27 cellular contexts compared by ENCODE assay signal in genomic region chr6:140670013-140670412, GRCh38.
DNase-seq lines count a peak whose midpoint lies in the region; ATAC-seq, FAIRE-seq and TF ChIP-seq lines count a peak whose summit lies in the region.
"Had no signal": no experiment of that assay in that cellular context is flagged by ENCODE, and none has a peak within 500 bp of the region (broad histone marks: within the 10 kb centered on the region; RNA-seq: fewer than 3 reads in every experiment).

No MANE protein-coding gene starts in this region.

- H3K36me3 Mint-ChIP-seq in GM23338 (ENCODE audit: low read depth) (0 out of 3 replicates have a peak, but pooled peaks cover 2% of the 10 kb centered on the region), T-helper 17 cell (ENCODE audit: low read depth) (peaks cover 3% of the 10 kb centered on the region)
- H3K36me3 Mint-ChIP-seq: activated naive CD8-positive, alpha-beta T cell; stimulated activated effector memory CD8-positive, alpha-beta T cell treated with anti-CD3 and anti-CD28 coated beads, Interleukin-12 subunit alpha, Interleukin-12 subunit beta, amount 100 ng/mL, for 72 hours; WTC11 had no signal

- dilution Hi-C loops in endothelial cell of umbilical vein (cut with MboI; ENCODE audit: extremely low pct_ligation_motif_present, low sequenced_read_pairs), result no loop called here

- TF ChIP-seq CTCF in D721Med (IDR thresholded peaks at IDR 0.05; ENCODE audit: insufficient read depth, missing control alignments), result no peak
- TF ChIP-seq CTCF in endothelial cell of umbilical vein (IDR thresholded peaks at IDR 0.05; ENCODE audit: extremely low read depth in 1 of 2, insufficient read depth in 1 of 2, low read depth in 1 of 2, low read length in 2 of 2), result no peak
- no peak for TF ChIP-seq CTCF in GM23338 (conservative IDR thresholded peaks at IDR 0.05; ENCODE audit: low read depth in 2 of 2)
- no peak for TF ChIP-seq CTCF in transverse colon (IDR thresholded peaks at IDR 0.05)
- no peak for TF ChIP-seq CTCF in suprapubic skin (IDR thresholded peaks at IDR 0.05)

- H2AFZ ChIP-seq in endothelial cell of umbilical vein (ENCODE audit: low read depth, low read length) (no peak overlapping the region), GM23338 (no peak overlapping the region)

- H3K27me3 ChIP-seq in endothelial cell of umbilical vein (ENCODE audit: control insufficient read depth in 2 of 2, insufficient read depth in 2 of 2, low read length in 2 of 2), result no peaks in the 10 kb centered on the region
- no peaks in the 10 kb centered on the region for H3K27me3 ChIP-seq in GM23338 (ENCODE audit: insufficient read depth)
- no peaks in the 10 kb centered on the region for H3K27me3 ChIP-seq in transverse colon
- no peaks in the 10 kb centered on the region for H3K27me3 ChIP-seq in suprapubic skin
- H3K27me3 ChIP-seq: heart left ventricle had no signal

- H3K4me3 Mint-ChIP-seq in GM23338 (no peak overlapping the region), T-helper 17 cell (no peak overlapping the region)
- H3K4me3 Mint-ChIP-seq: activated naive CD8-positive, alpha-beta T cell; stimulated activated effector memory CD8-positive, alpha-beta T cell treated with anti-CD3 and anti-CD28 coated beads, Interleukin-12 subunit alpha, Interleukin-12 subunit beta, amount 100 ng/mL, for 72 hours; WTC11 had no signal

- H3K4me2 ChIP-seq in endothelial cell of umbilical vein (ENCODE audit: insufficient read depth, low read length) (no peak overlapping the region), GM23338 (no peak overlapping the region)

- peaks cover 2% of the 10 kb centered on the region; the same call in 1 of the 3 replicates for H3K9me3 Mint-ChIP-seq in GM23338
- H3K9me3 Mint-ChIP-seq: activated T-helper 2 cell treated with anti-CD3 and anti-CD28 coated beads, Interferon-gamma antibody, Interleukin-2, Interleukin-4, amounts not matched to agents 10 μg/mL and 5 μg/mL and 100 μg/mL, durations not matched to agents 14 hours and 24 hours and 36 hours had no signal

- H3K27me3 Mint-ChIP-seq in GM23338 (ENCODE audit: insufficient read depth, low read depth, poor library complexity), result no peaks in the 10 kb centered on the region
- peaks cover 13% of the 10 kb centered on the region for H3K27me3 Mint-ChIP-seq in T-helper 17 cell
- H3K27me3 Mint-ChIP-seq: activated naive CD8-positive, alpha-beta T cell had no signal

- no peaks in the 10 kb centered on the region for H3K4me1 Mint-ChIP-seq in GM23338
- peaks cover 4% of the 10 kb centered on the region for H3K4me1 Mint-ChIP-seq in T-helper 17 cell
- H3K4me1 Mint-ChIP-seq: WTC11 had no signal

- H3K4me3 ChIP-seq in endothelial cell of umbilical vein (replicated peaks in 1 of 3; ENCODE audit: insufficient read depth in 1 of 3, low read depth in 1 of 3, low read length in 3 of 3), result no peak overlapping the region
- no peak overlapping the region for H3K4me3 ChIP-seq in GM23338
- no peak overlapping the region for H3K4me3 ChIP-seq in transverse colon
- H3K4me3 ChIP-seq in suprapubic skin, result no peak overlapping the region
- H3K4me3 ChIP-seq: heart left ventricle, skin epidermis, thoracic aorta had no signal

- H3K27ac ChIP-seq in endothelial cell of umbilical vein (ENCODE audit: insufficient read depth, low read depth, low read length) (no peak overlapping the region), GM23338 (ENCODE audit: low read depth) (no peak overlapping the region), transverse colon (no peak overlapping the region), suprapubic skin (no peak overlapping the region)
- H3K27ac ChIP-seq: heart left ventricle, HL-60, skin epidermis, thoracic aorta had no signal

- H4K20me1 ChIP-seq in endothelial cell of umbilical vein (replicated peaks; ENCODE audit: control insufficient read depth, extremely low read depth, insufficient read depth, low read length) (no peaks in the 10 kb centered on the region), GM23338 (replicated peaks; ENCODE audit: insufficient read depth) (no peaks in the 10 kb centered on the region)

- H3K9ac ChIP-seq in endothelial cell of umbilical vein (replicated peaks; ENCODE audit: extremely low read depth, insufficient read depth, low read length), result no peak overlapping the region

- no peak for TF ChIP-seq POLR2A in endothelial cell of umbilical vein (IDR thresholded peaks at IDR 0.05; ENCODE audit: low read depth, low read length)
- TF ChIP-seq POLR2A in transverse colon (IDR thresholded peaks at IDR 0.05), result no peak
- TF ChIP-seq POLR2A in suprapubic skin (IDR thresholded peaks at IDR 0.05), result no peak

- no peak overlapping the region for H3K27ac Mint-ChIP-seq in GM23338
- H3K27ac Mint-ChIP-seq in T-helper 17 cell, result no peak overlapping the region
- H3K27ac Mint-ChIP-seq: activated naive CD8-positive, alpha-beta T cell; activated T-helper 2 cell treated with anti-CD3 and anti-CD28 coated beads, Interferon-gamma antibody, Interleukin-2, Interleukin-4, amounts not matched to agents 10 μg/mL and 5 μg/mL and 100 μg/mL, durations not matched to agents 14 hours and 24 hours and 36 hours; stimulated activated effector memory CD8-positive, alpha-beta T cell treated with anti-CD3 and anti-CD28 coated beads, Interleukin-12 subunit alpha, Interleukin-12 subunit beta, amount 100 ng/mL, for 72 hours; WTC11 had no signal

- POLR2A ChIA-PET in endothelial cell of umbilical vein (lab: Charles Lee), result no interaction called here

- H3K9me3 ChIP-seq in endothelial cell of umbilical vein (replicated peaks; ENCODE audit: control insufficient read depth, insufficient read depth, low read length) (no peaks in the 10 kb centered on the region), transverse colon (no peaks in the 10 kb centered on the region), T-helper 17 cell (ENCODE audit: control insufficient read depth, low read length, poor library complexity, severe bottlenecking) (no peaks in the 10 kb centered on the region), suprapubic skin (peaks cover 5% of the 10 kb centered on the region)
- H3K9me3 ChIP-seq: thoracic aorta had no signal

- CTCF ChIA-PET in endothelial cell of umbilical vein (lab: Charles Lee), result no interaction called here

- ATAC-seq in GM23338 (no peak), T-helper 17 cell (no peak)
- ATAC-seq: esophagus mucosa; heart left ventricle; stimulated activated effector memory CD8-positive, alpha-beta T cell treated with anti-CD3 and anti-CD28 coated beads, Interleukin-12 subunit alpha, Interleukin-12 subunit beta, amount 100 ng/mL, for 72 hours; WTC11 had no signal

- H3K79me2 ChIP-seq in endothelial cell of umbilical vein (ENCODE audit: control insufficient read depth, insufficient read depth, low read length) (no peaks in the 10 kb centered on the region), GM23338 (replicated peaks; ENCODE audit: insufficient read depth) (no peaks in the 10 kb centered on the region)

- no peaks in the 10 kb centered on the region for H3F3A ChIP-seq in GM23338 (replicated peaks; ENCODE audit: low read depth)

- in situ Hi-C loops in transverse colon (cut with MboI; ENCODE audit: low pct_ligation_motif_present in 1 of 4, low pct_unique_long_range_greater_than_20kb in 1 of 4, low sequenced_read_pairs in 3 of 4), result no loop called here

- 29 to 45% methylated on average over 1 of the region's 1 CpG for WGBS in transverse colon (ENCODE audit: low coverage in 1 of 2), 2 donors
- WGBS in suprapubic skin, result 17% methylated on average over 1 of the region's 1 CpG

- DNase-seq in D721Med (ENCODE audit: insufficient read length, low spot score) (no peak), RPMI7951 (ENCODE audit: low read depth) (peak; percentile 6), endothelial cell of umbilical vein (ENCODE audit: low read depth, low spot score) (no peak), foreskin melanocyte (peak; percentile 44), GM23338 (ENCODE audit: low spot score) (no peak), transverse colon (no peak), T-helper 17 cell (no peak), suprapubic skin (ENCODE audit: low spot score in 2 of 2) (no peak)
- DNase-seq: ACHN; activated CD8-positive, alpha-beta memory T cell treated with anti-CD3 and anti-CD28 coated beads, Interleukin-2, amount 50 U/mL, for 4 hours; C1 segment of cervical spinal cord; Calu3; effector CD8-positive, alpha-beta T cell; heart left ventricle; mesenchymal stem cell; NCI-H1092 treated with DMSO at 0.1 percent for 48 hours; NCI-H2081; NCI-H226; T-helper 9 cell had no signal

- peak; percentile 61 for FAIRE-seq in D721Med (lab: Jason Lieb, UNC)
- FAIRE-seq in endothelial cell of umbilical vein (lab: Jason Lieb, UNC), result no peak

- H3K9me2 ChIP-seq in GM23338 (ENCODE audit: insufficient read depth), result no peaks in the 10 kb centered on the region

- intact Hi-C loops in endothelial cell of umbilical vein (cut with micrococcal nuclease) (no loop called here), transverse colon (cut with DNase I; ENCODE audit: low total_unique reads) (no loop called here)

- no peaks in the 10 kb centered on the region for H3K9me1 ChIP-seq in endothelial cell of umbilical vein (replicated peaks; ENCODE audit: control insufficient read depth, extremely low read depth, insufficient read depth, low read length)

- TF ChIP-seq EP300 in transverse colon (IDR thresholded peaks at IDR 0.05; ENCODE audit: low read depth) (no peak), suprapubic skin (IDR thresholded peaks at IDR 0.05) (no peak)

- no TSS peak for BruUV-seq in endothelial cell of umbilical vein (replicated peaks; lab: Mats Ljungman, UMichigan)

- H3K36me3 ChIP-seq in endothelial cell of umbilical vein (ENCODE audit: control insufficient read depth in 2 of 2, extremely low read depth in 1 of 2, insufficient read depth in 2 of 2, low read length in 2 of 2) (no peaks in the 10 kb centered on the region), GM23338 (ENCODE audit: insufficient read depth) (no peaks in the 10 kb centered on the region), transverse colon (no peaks in the 10 kb centered on the region), suprapubic skin (no peaks in the 10 kb centered on the region)
- H3K36me3 ChIP-seq: heart left ventricle, thoracic aorta had no signal

- H3K4me1 ChIP-seq in endothelial cell of umbilical vein (ENCODE audit: control insufficient read depth, extremely low read depth, insufficient read depth, low read length) (peaks cover 4% of the 10 kb centered on the region), GM23338 (ENCODE audit: insufficient read depth) (no peaks in the 10 kb centered on the region), transverse colon (no peaks in the 10 kb centered on the region), suprapubic skin (no peaks in the 10 kb centered on the region)
- H3K4me1 ChIP-seq: heart left ventricle had no signal

TF ChIP-seq in endothelial cell of umbilical vein, 7 proteins besides CTCF, POLR2A, EP300 and RAD21 (continues in another document):
- no peak for TF ChIP-seq MAX (IDR thresholded peaks at IDR 0.05; ENCODE audit: insufficient read depth, insufficient read length)

TF ChIP-seq in GM23338, 12 proteins besides CTCF, POLR2A, EP300 and RAD21 (continues in another document):
- TF ChIP-seq JUNB (IDR thresholded peaks at IDR 0.05; ENCODE audit: unreplicated experiment) (no peak), EZH2phosphoT487 (IDR thresholded peaks at IDR 0.05; ENCODE audit: unreplicated experiment) (no peak)

Comparison
In these comparisons a context has a peak if more than half of its experiments do, and no peak if none do; other contexts are left out.
1. DNase-seq: peak in RPMI7951 (single experiment) and foreskin melanocyte (single experiment); none in D721Med (single experiment), endothelial cell of umbilical vein (single experiment), GM23338 (single experiment), transverse colon (single experiment), T-helper 17 cell (0 of 3) and suprapubic skin (0 of 2).